Comparison of ENCODE assay signal across 2 cellular contexts in the genomic region with DNA sequence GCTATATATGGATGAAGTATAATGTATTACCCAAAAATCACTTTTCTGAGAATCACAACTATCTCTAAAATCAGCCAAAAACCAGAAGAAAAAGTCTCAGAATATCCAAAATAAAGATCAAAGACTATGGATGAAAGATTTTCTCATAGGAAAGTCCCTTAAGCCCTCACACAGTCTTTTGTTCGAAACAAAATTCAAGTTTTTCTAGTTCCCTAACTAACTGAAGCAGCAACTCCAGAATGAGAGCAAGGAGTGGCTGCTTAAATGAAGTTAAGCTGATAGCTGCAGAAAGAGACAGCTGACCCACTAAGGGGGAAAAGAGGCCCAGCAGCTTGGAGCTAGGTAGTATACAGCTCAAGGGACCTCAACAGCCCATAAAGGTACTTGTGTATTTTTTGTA.
TF ChIP-seq lines count a peak whose summit lies in the region.

No MANE protein-coding gene starts in this region.

TF ChIP-seq in GM12878, 131 proteins besides CTCF, POLR2A, EP300 and RAD21:
- TF ChIP-seq, protein P1, sequence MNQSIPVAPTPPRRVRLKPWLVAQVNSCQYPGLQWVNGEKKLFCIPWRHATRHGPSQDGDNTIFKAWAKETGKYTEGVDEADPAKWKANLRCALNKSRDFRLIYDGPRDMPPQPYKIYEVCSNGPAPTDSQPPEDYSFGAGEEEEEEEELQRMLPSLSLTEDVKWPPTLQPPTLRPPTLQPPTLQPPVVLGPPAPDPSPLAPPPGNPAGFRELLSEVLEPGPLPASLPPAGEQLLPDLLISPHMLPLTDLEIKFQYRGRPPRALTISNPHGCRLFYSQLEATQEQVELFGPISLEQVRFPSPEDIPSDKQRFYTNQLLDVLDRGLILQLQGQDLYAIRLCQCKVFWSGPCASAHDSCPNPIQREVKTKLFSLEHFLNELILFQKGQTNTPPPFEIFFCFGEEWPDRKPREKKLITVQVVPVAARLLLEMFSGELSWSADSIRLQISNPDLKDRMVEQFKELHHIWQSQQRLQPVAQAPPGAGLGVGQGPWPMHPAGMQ (IDR thresholded peaks at IDR 0.05; ENCODE audit: borderline replicate concordance) = no peak
- TF ChIP-seq IRF4 (IDR thresholded peaks at IDR 0.05; ENCODE audit: low read depth, low read length) = no peak
- TF ChIP-seq, protein P2, sequence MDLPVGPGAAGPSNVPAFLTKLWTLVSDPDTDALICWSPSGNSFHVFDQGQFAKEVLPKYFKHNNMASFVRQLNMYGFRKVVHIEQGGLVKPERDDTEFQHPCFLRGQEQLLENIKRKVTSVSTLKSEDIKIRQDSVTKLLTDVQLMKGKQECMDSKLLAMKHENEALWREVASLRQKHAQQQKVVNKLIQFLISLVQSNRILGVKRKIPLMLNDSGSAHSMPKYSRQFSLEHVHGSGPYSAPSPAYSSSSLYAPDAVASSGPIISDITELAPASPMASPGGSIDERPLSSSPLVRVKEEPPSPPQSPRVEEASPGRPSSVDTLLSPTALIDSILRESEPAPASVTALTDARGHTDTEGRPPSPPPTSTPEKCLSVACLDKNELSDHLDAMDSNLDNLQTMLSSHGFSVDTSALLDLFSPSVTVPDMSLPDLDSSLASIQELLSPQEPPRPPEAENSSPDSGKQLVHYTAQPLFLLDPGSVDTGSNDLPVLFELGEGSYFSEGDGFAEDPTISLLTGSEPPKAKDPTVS (IDR thresholded peaks at IDR 0.05; ENCODE audit: low read depth, low read length) = no peak
- no peak for TF ChIP-seq SMC3 (IDR thresholded peaks at IDR 0.05; ENCODE audit: borderline replicate concordance, low read length)
- no peak for TF ChIP-seq CBX3 (IDR thresholded peaks at IDR 0.05; ENCODE audit: borderline replicate concordance, low read depth)
- TF ChIP-seq NFXL1 (IDR thresholded peaks at IDR 0.05; ENCODE audit: borderline replicate concordance) = no peak
- TF ChIP-seq ZNF217 (IDR thresholded peaks at IDR 0.05) = no peak
- no peak for TF ChIP-seq CHD4 (IDR thresholded peaks at IDR 0.05)
- TF ChIP-seq, protein P3, sequence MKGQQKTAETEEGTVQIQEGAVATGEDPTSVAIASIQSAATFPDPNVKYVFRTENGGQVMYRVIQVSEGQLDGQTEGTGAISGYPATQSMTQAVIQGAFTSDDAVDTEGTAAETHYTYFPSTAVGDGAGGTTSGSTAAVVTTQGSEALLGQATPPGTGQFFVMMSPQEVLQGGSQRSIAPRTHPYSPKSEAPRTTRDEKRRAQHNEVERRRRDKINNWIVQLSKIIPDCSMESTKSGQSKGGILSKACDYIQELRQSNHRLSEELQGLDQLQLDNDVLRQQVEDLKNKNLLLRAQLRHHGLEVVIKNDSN (IDR thresholded peaks at IDR 0.05; ENCODE audit: borderline replicate concordance, extremely low read length, insufficient read depth, low read depth, low read length) = no peak
- no peak for TF ChIP-seq BRCA1 (IDR thresholded peaks at IDR 0.05; ENCODE audit: low read depth, low read length)
- no peak for TF ChIP-seq NFYA (IDR thresholded peaks at IDR 0.05; ENCODE audit: borderline replicate concordance, low read depth, low read length)
- no peak for TF ChIP-seq IKZF1 (conservative IDR thresholded peaks at IDR 0.05)
- no peak for TF ChIP-seq SRF (IDR thresholded peaks at IDR 0.05; ENCODE audit: low read depth in 2 of 2, low read length in 2 of 2)
- no peak for TF ChIP-seq CHD1 (IDR thresholded peaks at IDR 0.05; ENCODE audit: low read depth, low read length)
- TF ChIP-seq KLF5 (IDR thresholded peaks at IDR 0.05; ENCODE audit: partially characterized antibody) = no peak
- no peak for TF ChIP-seq PAX8 (IDR thresholded peaks at IDR 0.05)
- TF ChIP-seq MTA2 (IDR thresholded peaks at IDR 0.05; ENCODE audit: low read depth) = no peak
- TF ChIP-seq STAT1 (conservative IDR thresholded peaks at IDR 0.05) = no peak

TF ChIP-seq in HEK293T, 16 proteins besides CTCF, POLR2A, EP300 and RAD21:
- TF ChIP-seq SUZ12 (IDR thresholded peaks at IDR 0.05) = no peak
- TF ChIP-seq FOXM1 (IDR thresholded peaks at IDR 0.05; ENCODE audit: borderline replicate concordance) = no peak
- no peak for TF ChIP-seq FOXA1 (IDR thresholded peaks at IDR 0.05)
- TF ChIP-seq FOXK2 (IDR thresholded peaks at IDR 0.05) = no peak
- TF ChIP-seq, protein P4, sequence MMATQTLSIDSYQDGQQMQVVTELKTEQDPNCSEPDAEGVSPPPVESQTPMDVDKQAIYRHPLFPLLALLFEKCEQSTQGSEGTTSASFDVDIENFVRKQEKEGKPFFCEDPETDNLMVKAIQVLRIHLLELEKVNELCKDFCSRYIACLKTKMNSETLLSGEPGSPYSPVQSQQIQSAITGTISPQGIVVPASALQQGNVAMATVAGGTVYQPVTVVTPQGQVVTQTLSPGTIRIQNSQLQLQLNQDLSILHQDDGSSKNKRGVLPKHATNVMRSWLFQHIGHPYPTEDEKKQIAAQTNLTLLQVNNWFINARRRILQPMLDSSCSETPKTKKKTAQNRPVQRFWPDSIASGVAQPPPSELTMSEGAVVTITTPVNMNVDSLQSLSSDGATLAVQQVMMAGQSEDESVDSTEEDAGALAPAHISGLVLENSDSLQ (IDR thresholded peaks at IDR 0.05) = no peak
- no peak for TF ChIP-seq CTBP1 (IDR thresholded peaks at IDR 0.05; ENCODE audit: borderline replicate concordance)
- TF ChIP-seq ELF4 (IDR thresholded peaks at IDR 0.05) = no peak
- TF ChIP-seq L3MBTL2 (conservative IDR thresholded peaks at IDR 0.05) = no peak
- TF ChIP-seq ARNT (IDR thresholded peaks at IDR 0.05) = no peak
- no peak for TF ChIP-seq TARDBP (IDR thresholded peaks at IDR 0.05)
- no peak for TF ChIP-seq HDGF (IDR thresholded peaks at IDR 0.05; ENCODE audit: borderline replicate concordance)
- TF ChIP-seq BHLHE40 (IDR thresholded peaks at IDR 0.05; ENCODE audit: borderline replicate concordance) = no peak
- TF ChIP-seq NFRKB (IDR thresholded peaks at IDR 0.05) = no peak
- TF ChIP-seq LEF1 (IDR thresholded peaks at IDR 0.05; ENCODE audit: borderline replicate concordance) = no peak
- TF ChIP-seq SP1 (IDR thresholded peaks at IDR 0.05) = no peak
